In genomic region chr15:71186971-71187960, GRCh38 we compare ENCODE assay signal across 18 cellular contexts.
"Had no signal": no experiment of that assay in that cellular context is flagged by ENCODE, and none has a peak within 500 bp of the region (broad histone marks: within the 10 kb centered on the region; RNA-seq: fewer than 3 reads in every experiment).

No MANE protein-coding gene starts in this region.

- H3K9me3 ChIP-seq: colonic mucosa, esophagus squamous epithelium, lower lobe of right lung, neutrophil, suprapubic skin had no signal

- H3K4me1 ChIP-seq: colonic mucosa, esophagus squamous epithelium, lower lobe of right lung, suprapubic skin had no signal

- H3K27me3 ChIP-seq: colonic mucosa, esophagus squamous epithelium, neutrophil, suprapubic skin had no signal

- H3K27ac ChIP-seq: colonic mucosa, esophagus squamous epithelium, lower lobe of right lung, neutrophil, skin epidermis, suprapubic skin had no signal

- H3K36me3 ChIP-seq: colonic mucosa, esophagus squamous epithelium, lower lobe of right lung, neutrophil, suprapubic skin had no signal

- H3K4me3 Mint-ChIP-seq: activated CD4-positive, alpha-beta memory T cell treated with anti-CD3 and anti-CD28 coated beads, Interleukin-2, amount 10 ng/mL, durations not matched to agents 7 days and 5 days; activated naive CD4-positive, alpha-beta T cell treated with anti-CD3 and anti-CD28 coated beads, Interleukin-2, amount 10 ng/mL, durations not matched to agents 7 days and 5 days; activated T-cell treated with anti-CD3 and anti-CD28 coated beads, Interleukin-2, amount 50 U/mL, for 24 hours; mesothelial cell of epicardium had no signal

- H3K27ac Mint-ChIP-seq: activated CD4-positive, alpha-beta memory T cell treated with anti-CD3 and anti-CD28 coated beads, Interleukin-2, amount 10 ng/mL, durations not matched to agents 7 days and 5 days; activated naive CD4-positive, alpha-beta T cell treated with anti-CD3 and anti-CD28 coated beads, Interleukin-2, amount 10 ng/mL, durations not matched to agents 7 days and 5 days; activated T-cell treated with anti-CD3 and anti-CD28 coated beads, Interleukin-2, amount 50 U/mL, for 24 hours; mesothelial cell of epicardium had no signal

- H3K36me3 Mint-ChIP-seq: activated naive CD4-positive, alpha-beta T cell treated with anti-CD3 and anti-CD28 coated beads, Interleukin-2, amount 10 ng/mL, durations not matched to agents 7 days and 5 days had no signal

- H3K4me1 Mint-ChIP-seq: activated CD4-positive, alpha-beta memory T cell treated with anti-CD3 and anti-CD28 coated beads, Interleukin-2, amount 10 ng/mL, durations not matched to agents 7 days and 5 days; activated naive CD4-positive, alpha-beta T cell treated with anti-CD3 and anti-CD28 coated beads, Interleukin-2, amount 10 ng/mL, durations not matched to agents 7 days and 5 days; mesothelial cell of epicardium had no signal

- H3K9me3 Mint-ChIP-seq: activated CD4-positive, alpha-beta memory T cell treated with anti-CD3 and anti-CD28 coated beads, Interleukin-2, amount 10 ng/mL, durations not matched to agents 7 days and 5 days; activated naive CD4-positive, alpha-beta T cell treated with anti-CD3 and anti-CD28 coated beads, Interleukin-2, amount 10 ng/mL, durations not matched to agents 7 days and 5 days; activated T-cell treated with anti-CD3 and anti-CD28 coated beads, Interleukin-2, amount 50 U/mL, for 24 hours had no signal

- H3K4me3 ChIP-seq: colonic mucosa, esophagus squamous epithelium, lower lobe of right lung, skin epidermis, suprapubic skin had no signal

- H3K27me3 Mint-ChIP-seq: activated CD4-positive, alpha-beta memory T cell treated with anti-CD3 and anti-CD28 coated beads, Interleukin-2, amount 10 ng/mL, durations not matched to agents 7 days and 5 days; activated naive CD4-positive, alpha-beta T cell treated with anti-CD3 and anti-CD28 coated beads, Interleukin-2, amount 10 ng/mL, durations not matched to agents 7 days and 5 days had no signal

- DNase-seq: activated CD4-positive, alpha-beta memory T cell treated with anti-CD3 and anti-CD28 coated beads, Interleukin-2, amount 10 ng/mL, durations not matched to agents 7 days and 5 days; activated CD4-positive, alpha-beta T cell treated with anti-CD3 and anti-CD28 coated beads for 1 hour; activated naive CD4-positive, alpha-beta T cell treated with anti-CD3 and anti-CD28 coated beads, Interleukin-2, amount 10 ng/mL, durations not matched to agents 7 days and 5 days; activated T-cell treated with anti-CD3 and anti-CD28 coated beads, Interleukin-2, amount 50 U/mL, for 24 hours; central memory CD4-positive, alpha-beta T cell; colonic mucosa; esophagus squamous epithelium; lower lobe of right lung; posterior cingulate gyrus; retina; stimulated activated CD4-positive, alpha-beta T cell treated with anti-CD3 and anti-CD28 coated beads, Interleukin-4, amount 100 ng/mL, for 4 hours; stimulated activated CD8-positive, alpha-beta memory T cell treated with anti-CD3 and anti-CD28 coated beads, Interleukin-4, amount 100 ng/mL, for 48 hours; stimulated activated naive CD8-positive, alpha-beta T cell treated with anti-CD3 and anti-CD28 coated beads, Interleukin-15, Interleukin-2, amounts not matched to agents 100 U/mL and 50 U/mL, for 24 hours; T-helper 1 cell had no signal
